In the genomic region with DNA sequence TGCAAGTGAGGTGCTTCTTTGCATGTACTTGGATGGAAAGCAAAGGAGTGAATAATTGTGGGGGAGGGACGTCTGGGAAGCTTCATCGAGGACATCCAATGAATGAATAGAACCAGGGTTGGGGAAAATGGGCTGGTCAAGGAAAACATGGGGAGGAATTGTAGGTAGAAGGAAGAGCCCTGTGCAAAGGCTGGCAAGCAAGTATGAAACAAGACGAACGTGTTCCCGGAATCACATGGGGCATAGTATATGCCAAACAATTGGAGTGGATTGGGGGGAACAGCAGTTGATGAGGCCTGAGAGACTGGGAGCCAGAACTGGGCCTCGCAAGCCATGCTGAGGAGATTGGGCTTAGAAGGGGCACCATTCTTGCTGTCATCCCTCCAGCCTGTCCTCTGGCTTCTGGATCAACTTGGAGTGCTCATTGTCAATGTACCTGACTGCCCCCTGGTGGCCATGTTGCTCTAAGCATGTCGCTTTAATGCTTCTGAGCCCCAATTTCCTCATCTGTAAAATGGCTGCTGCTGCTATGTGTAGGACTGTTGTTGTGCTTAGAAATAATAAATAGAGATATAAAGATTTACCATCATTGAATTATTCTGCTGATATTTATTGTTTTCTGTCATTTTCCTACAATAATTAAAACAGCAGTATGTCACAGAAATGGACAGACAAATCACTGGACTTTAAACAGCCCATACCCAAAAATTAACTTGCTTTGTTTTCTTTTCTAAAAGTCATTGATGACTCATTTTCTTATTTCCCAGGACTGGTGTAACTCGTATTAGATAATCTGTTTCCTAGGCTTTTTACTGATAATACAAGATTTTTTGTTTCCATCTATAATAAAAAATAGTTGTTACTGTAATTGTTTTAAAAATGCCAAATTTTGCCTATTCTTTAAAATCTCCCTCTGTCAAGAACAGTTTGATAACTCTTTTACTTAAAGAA, we compare ENCODE assay signal across 8 cellular contexts.
DNase-seq lines count a peak whose midpoint lies in the region; ATAC-seq and TF ChIP-seq lines count a peak whose summit lies in the region.

No MANE protein-coding gene starts in this region.

- H3K4me1 ChIP-seq in Caco-2 (peaks cover 3% of the 10 kb centered on the region; the same call in 1 of the 2 replicates), lower lobe of right lung (no peaks in the 10 kb centered on the region)

- ATAC-seq in lower lobe of right lung (peak; percentile 72 to 78), GM19467 (IDR thresholded peaks at IDR 0.05; ENCODE audit: unreplicated experiment) (no peak)

- H3K36me3 ChIP-seq in Caco-2 (ENCODE audit: control insufficient read depth, insufficient read depth, low read length) (no peaks in the 10 kb centered on the region), lower lobe of right lung (no peaks in the 10 kb centered on the region)

- POLR2A ChIA-PET in Caco-2 (lab: Charles Lee): no interaction called here

- H3K27me3 ChIP-seq in Caco-2 (replicated peaks; ENCODE audit: control insufficient read depth, insufficient read depth, low read length): no peaks in the 10 kb centered on the region
- H3K27me3 ChIP-seq in lower lobe of right lung (ENCODE audit: low read depth): no peaks in the 10 kb centered on the region

- no peaks in the 10 kb centered on the region for H3K27me3 Mint-ChIP-seq in Caco-2 (ENCODE audit: insufficient read depth, unreplicated experiment)

- TF ChIP-seq CTCF in Caco-2 (IDR thresholded peaks at IDR 0.05; ENCODE audit: insufficient read depth in 1 of 2, low read depth in 1 of 2, low read length in 1 of 2, severe bottlenecking in 1 of 2, unreplicated experiment in 1 of 2): peak; percentile 63 to 70
- peak; percentile 73 for TF ChIP-seq CTCF in choroid plexus epithelial cell (conservative IDR thresholded peaks at IDR 0.05; ENCODE audit: low read depth, low read length)
- peak; percentile 61 for TF ChIP-seq CTCF in lower lobe of right lung (IDR thresholded peaks at IDR 0.05)

- intact Hi-C loops in Caco-2 (cut with micrococcal nuclease; ENCODE audit: unreplicated experiment): loop anchor here (1.0 to 5.0 kb wide), 5 partner anchors 25 to 221 kb away; a partner anchor contains a TSS
- intact Hi-C loops in lower lobe of right lung (cut with DNase I): no loop called here

- H3K36me3 Mint-ChIP-seq in Caco-2 (ENCODE audit: insufficient read depth, unreplicated experiment): no peaks in the 10 kb centered on the region

- no peak overlapping the region for H3K4me3 Mint-ChIP-seq in Caco-2 (ENCODE audit: unreplicated experiment)

- H3K9me3 ChIP-seq in Caco-2 (no peaks in the 10 kb centered on the region), lower lobe of right lung (no peaks in the 10 kb centered on the region)

- no peak overlapping the region for H3K27ac Mint-ChIP-seq in Caco-2 (ENCODE audit: unreplicated experiment)

- DNase-seq in Caco-2 (peak; percentile 76 to 80), HCEC 1CT (peak; percentile 65), NCI-H345 treated with DMSO at 0.1 percent for 48 hours (lab: John Stamatoyannopoulos, UW; ENCODE audit: unreplicated experiment) (peak; percentile 23), choroid plexus epithelial cell (ENCODE audit: low read depth) (peak; percentile 80), lower lobe of right lung (peak; percentile 78)
- peak; percentile 32 for DNase-seq in activated CD4-positive, alpha-beta T cell treated with anti-CD3 and anti-CD28 coated beads for 1 hour
- DNase-seq in stimulated activated CD8-positive, alpha-beta memory T cell treated with anti-CD3 and anti-CD28 coated beads, Interleukin-2, amount 100 ng/mL, for 1 hour (ENCODE audit: low read depth in 2 of 2): peak; percentile 31 to 46

- H3K27ac ChIP-seq in lower lobe of right lung: no peak overlapping the region

- H3K4me1 Mint-ChIP-seq in Caco-2 (ENCODE audit: low read depth, unreplicated experiment): no peaks in the 10 kb centered on the region

- no peak overlapping the region for H3K4me3 ChIP-seq in Caco-2 (ENCODE audit: low read depth, low read length)
- H3K4me3 ChIP-seq in choroid plexus epithelial cell (ENCODE audit: low read depth, low read length): no peak overlapping the region
- H3K4me3 ChIP-seq in lower lobe of right lung: no peak overlapping the region

- CTCF ChIA-PET in Caco-2 (lab: Charles Lee): interaction anchor here (1.3 kb wide), 1 partner anchor 75 kb away, joined by 3 read pairs; no protein-coding TSS in a partner anchor

- H3K9me3 Mint-ChIP-seq in Caco-2 (ENCODE audit: unreplicated experiment): no peaks in the 10 kb centered on the region

- BruUV-seq in Caco-2 (replicated peaks; lab: Mats Ljungman, UMichigan): no TSS peak

Comparison
In these comparisons a context has a peak if more than half of its experiments do, and no peak if none do; other contexts are left out.
1. DNase-seq: peak in every context shown above with its lines; median percentile 80 in choroid plexus epithelial cell; 78 in Caco-2; 78 in lower lobe of right lung; 65 in HCEC 1CT; 38 in stimulated activated CD8-positive, alpha-beta memory T cell treated with anti-CD3 and anti-CD28 coated beads, Interleukin-2, amount 100 ng/mL, for 1 hour; 32 in activated CD4-positive, alpha-beta T cell treated with anti-CD3 and anti-CD28 coated beads for 1 hour; 23 in NCI-H345 treated with DMSO at 0.1 percent for 48 hours.